8 cellular contexts compared by ENCODE assay signal in the genomic region with DNA sequence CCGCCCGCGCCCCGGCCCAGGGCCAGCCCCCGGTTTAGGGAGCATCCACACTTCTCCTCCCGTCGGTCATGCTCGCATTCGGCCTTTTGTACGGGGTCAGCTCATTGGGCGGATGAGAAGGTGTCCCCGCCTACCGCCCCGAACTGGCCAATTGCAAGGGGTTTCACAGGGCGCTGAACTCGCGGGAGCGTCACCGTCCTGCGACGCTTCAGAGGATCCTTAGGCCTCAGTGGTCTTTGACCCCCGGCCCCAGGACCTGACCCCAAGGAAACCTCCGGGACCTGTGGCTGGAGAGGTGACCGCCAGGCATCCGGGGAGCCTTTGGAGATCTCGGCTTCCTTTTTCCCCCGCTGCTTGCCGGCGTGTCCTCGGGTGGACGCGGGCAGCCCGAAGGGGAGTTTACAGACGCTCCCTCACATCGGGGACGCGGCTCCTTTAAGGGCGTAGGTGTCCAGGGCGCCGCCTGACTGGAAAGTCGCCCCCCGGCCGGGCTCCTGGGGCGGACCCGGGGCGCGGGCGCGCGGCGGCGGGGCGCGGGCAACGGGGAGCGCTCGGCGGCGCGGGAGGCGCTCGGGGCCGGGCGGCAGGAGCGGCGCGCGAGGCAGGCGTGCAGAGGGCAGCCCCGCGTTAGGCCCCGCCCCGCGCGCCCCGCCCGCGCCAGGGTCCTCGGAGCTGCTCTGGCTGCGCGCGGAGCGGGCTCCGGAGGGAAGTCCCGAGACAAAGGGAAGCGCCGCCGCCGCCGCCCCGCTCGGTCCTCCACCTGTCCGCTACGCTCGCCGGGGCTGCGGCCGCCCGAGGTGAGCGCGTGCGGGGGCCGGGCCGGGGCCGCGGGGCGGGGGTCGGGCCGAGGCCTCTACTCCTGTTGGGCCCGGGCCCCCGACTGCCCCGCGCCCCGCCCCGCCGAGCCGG. TPM values are rescaled to one million over a fixed set of nuclear protein-coding genes. Genes with fewer than 3 reads are reported as not detected.
A peak's percentile ranks its signal among the peaks of the same experiment; 100 is the strongest.
DNase-seq lines count a peak whose midpoint lies in the region; ATAC-seq and TF ChIP-seq lines count a peak whose summit lies in the region.

A gene (plus strand): TSS at position 660 of the 909 bp plus-strand sequence. CDS start 4,395 bp downstream, outside the sequence.

- H3K4me3 ChIP-seq in Peyer's patch (peak within 1 kb of the TSS; percentile 63 to 92 (median 82)), muscle layer of colon (ENCODE audit: low read depth in 1 of 2, low read length in 2 of 2) (peak within 1 kb of the TSS; percentile 68 to 99)

- peaks cover 38% of the 10 kb centered on the region for H3K36me3 ChIP-seq in KOPT-K1 (ENCODE audit: insufficient read depth, low read length)
- H3K36me3 ChIP-seq in Peyer's patch: peaks cover 0 to 8% (median 0%) of the 10 kb centered on the region in 3 donors
- H3K36me3 ChIP-seq in muscle layer of colon (ENCODE audit: insufficient read depth, low read length): peaks cover 6% of the 10 kb centered on the region

- DNase-seq in DMS53 treated with DMSO at 0.1 percent for 48 hours (lab: John Stamatoyannopoulos, UW; ENCODE audit: unreplicated experiment) (peak; percentile 71), Peyer's patch (peak; percentile 96 to 98 (median 98))
- DNase-seq in activated T-cell treated with anti-CD3 and anti-CD28 coated beads, Interleukin-2, amount 50 U/mL, for 48 hours: peak; percentile 100
- peak; percentile 93 to 97 for DNase-seq in stimulated activated CD8-positive, alpha-beta memory T cell treated with anti-CD3 and anti-CD28 coated beads, Interleukin-7, amount 100 ng/mL, for 1 hour (ENCODE audit: low read depth in 2 of 2)

- H3K4me1 ChIP-seq in Peyer's patch (peaks cover 8 to 36% (median 23%) of the 10 kb centered on the region in 4 donors), muscle layer of colon (ENCODE audit: insufficient read depth, low read length) (peaks cover 30% of the 10 kb centered on the region)

- H3K9me3 ChIP-seq in KOPT-K1 (ENCODE audit: insufficient read depth, low read length, poor library complexity, severe bottlenecking): no peaks in the 10 kb centered on the region
- no peaks in the 10 kb centered on the region for H3K9me3 ChIP-seq in Peyer's patch
- H3K9me3 ChIP-seq in muscle layer of colon (ENCODE audit: low read length): no peaks in the 10 kb centered on the region

- no peak for TF ChIP-seq CTCF in Peyer's patch (IDR thresholded peaks at IDR 0.05)

- peak within 1 kb of the TSS; percentile 77 for H3K9ac ChIP-seq in muscle layer of colon (ENCODE audit: low read length)

- ATAC-seq in GM21737 (IDR thresholded peaks at IDR 0.05; ENCODE audit: unreplicated experiment) (peak; percentile 50), esophagus mucosa (peak; percentile 87)

- no peaks in the 10 kb centered on the region for H3K27me3 ChIP-seq in Peyer's patch
- no peaks in the 10 kb centered on the region for H3K27me3 ChIP-seq in muscle layer of colon (ENCODE audit: control insufficient read depth in 1 of 2, insufficient read depth in 2 of 2, low read length in 2 of 2)

- peak within 1 kb of the TSS; percentile 100 for H3K27ac ChIP-seq in KOPT-K1 (ENCODE audit: low read depth, low read length, poor library complexity, severe bottlenecking)
- H3K27ac ChIP-seq in Peyer's patch: peak within 1 kb of the TSS; percentile 85 to 100 (median 94)
- peak within 1 kb of the TSS; percentile 93 for H3K27ac ChIP-seq in muscle layer of colon (ENCODE audit: low read depth, low read length)

- TF ChIP-seq POLR2A in Peyer's patch (IDR thresholded peaks at IDR 0.05): peak in 1 of 2 donors; percentile 55

RNA-seq across cellular contexts. Expression of the gene that starts here (rescaled TPM):
- total RNA-seq in Peyer's patch (100 to 1,000 TPM in 3 of 4 donors, 10 to 100 TPM in 1; 54.1 to 119 (median 107) TPM), esophagus mucosa (93.1 TPM)

Comparison
In these comparisons a context has a peak if more than half of its experiments do, and no peak if none do; other contexts are left out.
1. Peak in every context shown above with its lines: DNase-seq, ATAC-seq, H3K4me3 ChIP-seq and H3K27ac ChIP-seq.